Comparison of ENCODE assay signal across 8 cellular contexts in genomic region chr9:88388886-88389617, GRCh38. TPM values are rescaled to one million over a fixed set of nuclear protein-coding genes. Genes with fewer than 3 reads are reported as not detected.
DNase-seq lines count a peak whose midpoint lies in the region; ATAC-seq and TF ChIP-seq lines count a peak whose summit lies in the region.

No MANE protein-coding gene starts in this region.

- H3K27me3 ChIP-seq in HUES48 (ENCODE audit: control insufficient read depth, insufficient read depth, low read length): no peaks in the 10 kb centered on the region
- no peaks in the 10 kb centered on the region for H3K27me3 ChIP-seq in SJSA1 (replicated peaks)
- H3K27me3 ChIP-seq in adrenal gland: no peaks in the 10 kb centered on the region
- no peaks in the 10 kb centered on the region for H3K27me3 ChIP-seq in parathyroid adenoma (ENCODE audit: control insufficient read depth, insufficient read depth, low read length)

- peak; percentile 29 for ATAC-seq in GM21423 (IDR thresholded peaks at IDR 0.05; ENCODE audit: unreplicated experiment)
- peak; percentile 50 to 63 for ATAC-seq in left cardiac atrium

- peak in 1 of 6 experiments; percentile 13 for TF ChIP-seq CTCF in adrenal gland (IDR thresholded peaks at IDR 0.05)
- no peak for TF ChIP-seq CTCF in parathyroid adenoma (IDR thresholded peaks at IDR 0.05)

- H3K36me3 ChIP-seq in HUES48 (ENCODE audit: control insufficient read depth, insufficient read depth, low read length): peaks cover 9% of the 10 kb centered on the region
- H3K36me3 ChIP-seq in SJSA1: peaks cover 47% of the 10 kb centered on the region
- no peaks in the 10 kb centered on the region for H3K36me3 ChIP-seq in adrenal gland (replicated peaks in 1 of 2)
- H3K36me3 ChIP-seq in parathyroid adenoma (ENCODE audit: control insufficient read depth, insufficient read depth, low read length): no peaks in the 10 kb centered on the region

- peaks cover 43% of the 10 kb centered on the region for H3K4me1 ChIP-seq in HUES48 (ENCODE audit: control insufficient read depth, insufficient read depth, low read length)
- peaks cover 25% of the 10 kb centered on the region for H3K4me1 ChIP-seq in SJSA1 (replicated peaks)
- H3K4me1 ChIP-seq in adrenal gland (replicated peaks in 1 of 2): peaks cover 0 to 46% of the 10 kb centered on the region in 2 donors
- H3K4me1 ChIP-seq in parathyroid adenoma: no peaks in the 10 kb centered on the region

- peak; percentile 10 for DNase-seq in DMS114 treated with DMSO at 0.1 percent for 48 hours (lab: John Stamatoyannopoulos, UW; ENCODE audit: unreplicated experiment)
- DNase-seq in SJSA1 (ENCODE audit: low read depth in 1 of 2, low spot score in 2 of 2): peak; percentile 66 to 82
- peak in 6 of 7 donors; percentile 76 to 85 (median 79) for DNase-seq in adrenal gland
- peak; percentile 66 for DNase-seq in left cardiac atrium
- DNase-seq in NCI-H1048 (lab: John Stamatoyannopoulos, UW): no peak

- peaks cover 7% of the 10 kb centered on the region for H3K79me2 ChIP-seq in parathyroid adenoma

- H3K9me3 ChIP-seq in HUES48 (ENCODE audit: control insufficient read depth, insufficient read depth, low read length) (no peaks in the 10 kb centered on the region), SJSA1 (replicated peaks) (no peaks in the 10 kb centered on the region), adrenal gland (replicated peaks in 1 of 3) (no peaks in the 10 kb centered on the region), parathyroid adenoma (ENCODE audit: control insufficient read depth, low read length) (no peaks in the 10 kb centered on the region)

- H3K9ac ChIP-seq in HUES48 (ENCODE audit: low read depth, low read length) (peak overlapping the region; percentile 96), parathyroid adenoma (peak overlapping the region; percentile 31)

- H3K27ac ChIP-seq in HUES48 (ENCODE audit: low read depth, low read length) (peak overlapping the region; percentile 96), SJSA1 (peak overlapping the region; percentile 94), adrenal gland (peak overlapping the region; percentile 60 to 100 (median 96)), parathyroid adenoma (peak overlapping the region; percentile 68)

- peak overlapping the region; percentile 62 for H2AFZ ChIP-seq in parathyroid adenoma

- intact Hi-C loops in adrenal gland (cut with DNase I) (loop anchor here in 1 of 2 donors (5.0 kb wide), 1 partner anchor 188 kb away; no protein-coding TSS in a partner anchor), left cardiac atrium (cut with DNase I) (loop anchor here in 1 of 2 donors (5.0 kb wide), 1 partner anchor 82 kb away; no protein-coding TSS in a partner anchor)

- H3K4me2 ChIP-seq in parathyroid adenoma (ENCODE audit: low read length): peak overlapping the region; percentile 56

- peak; percentile 44 to 79 for TF ChIP-seq POLR2A in adrenal gland (IDR thresholded peaks at IDR 0.05)

- H3K4me3 ChIP-seq in HUES48 (ENCODE audit: low read depth, low read length) (peak overlapping the region; percentile 99), SJSA1 (peak overlapping the region; percentile 98), adrenal gland (peak overlapping the region in 3 of 4 donors; percentile 9 to 99 (median 72)), parathyroid adenoma (ENCODE audit: low read depth, low read length) (peak overlapping the region; percentile 79)

- 0 to 1% (median 1%) methylated on average over 23 to 71 of the region's 71 CpGs for WGBS in adrenal gland, 4 donors

RNA-seq across cellular contexts. Expression of gene SPIN1, which starts 0.8 kb away (rescaled TPM):
- 91.1 and 105 TPM in 2 replicates for total RNA-seq in SJSA1 (2014; rRNA removed; shearing (Covaris generic))
- total RNA-seq in adrenal gland: 10 to 100 TPM; 37.6 to 79.9 (median 59.7) TPM
- polyA plus RNA-seq in adrenal gland: 10 to 100 TPM; 36.3 to 58.5 (median 55.0) TPM
- total RNA-seq in left cardiac atrium: 10 to 100 TPM; 55.6 to 56.3 TPM
